8 cellular contexts compared by ENCODE assay signal in the genomic region with DNA sequence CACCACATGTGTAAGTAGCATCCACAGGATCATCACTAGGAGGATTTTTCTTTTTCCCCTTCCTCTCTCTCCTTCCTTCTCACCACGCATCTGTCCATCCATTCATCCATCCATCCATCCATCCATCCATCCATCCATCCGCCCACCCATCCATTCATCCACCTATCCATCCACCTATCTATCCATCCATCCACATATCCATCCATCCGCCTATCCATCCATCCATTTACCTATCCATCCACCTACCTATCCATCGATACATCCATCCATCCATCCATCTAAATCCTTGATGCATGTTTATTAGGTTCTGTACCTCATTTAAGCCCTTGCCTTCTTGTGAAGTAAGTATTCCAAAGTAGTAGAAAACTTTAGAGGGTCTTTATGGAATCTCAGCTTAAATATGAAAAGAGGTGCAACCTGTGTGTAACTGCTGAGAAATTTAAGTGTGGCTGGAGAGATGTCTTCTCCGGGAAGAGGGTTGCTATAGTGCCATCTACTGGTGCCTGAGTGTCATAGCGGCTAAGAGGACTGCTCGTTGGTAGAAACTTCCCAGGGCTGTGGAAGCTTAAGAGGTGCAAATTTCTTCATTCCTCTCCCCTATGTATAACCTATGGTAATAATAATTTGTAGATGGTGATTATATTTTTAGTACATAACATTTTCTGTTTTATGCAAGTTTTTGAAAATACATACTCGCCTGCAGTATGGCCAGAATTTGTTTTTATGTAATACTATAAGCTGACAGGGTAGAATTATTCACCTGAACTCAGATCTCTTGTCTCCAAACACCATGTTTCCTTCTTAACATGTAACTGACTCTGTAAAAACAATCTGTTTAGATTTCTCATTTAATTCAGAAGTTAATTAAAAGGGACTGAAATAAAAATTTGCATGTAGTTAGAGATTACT. TPM values are rescaled to one million over a fixed set of nuclear protein-coding genes. Genes with fewer than 3 reads are reported as not detected.
DNase-seq lines count a peak whose midpoint lies in the region; ATAC-seq and TF ChIP-seq lines count a peak whose summit lies in the region.

No MANE protein-coding gene starts in this region.

- no peak overlapping the region for H4K8ac ChIP-seq in neuronal stem cell (ENCODE audit: low read depth, low read length)

- H2BK5ac ChIP-seq in neuronal stem cell (ENCODE audit: low read length): no peak overlapping the region

- RAD21 ChIA-PET in HCT116 (lab: Charles Lee; ENCODE audit: low non-redundant PET in 1 of 2, low total read pairs in 2 of 2, uncharacterized antibody in 2 of 2, unreplicated experiment in 2 of 2): no interaction called here

- no peak overlapping the region for H2BK15ac ChIP-seq in neuronal stem cell (ENCODE audit: low read length)

- H3K18ac ChIP-seq in neuronal stem cell (ENCODE audit: low read length): no peak overlapping the region

- H3K9me2 ChIP-seq in HCT116 (ENCODE audit: insufficient read depth): no peaks in the 10 kb centered on the region

- H3K27ac ChIP-seq in HCT116 (ENCODE audit: low read depth, low read length): no peak overlapping the region
- no peak overlapping the region for H3K27ac ChIP-seq in neuronal stem cell (replicated peaks; ENCODE audit: low read length)

- no peaks in the 10 kb centered on the region for H4K20me1 ChIP-seq in HCT116 (ENCODE audit: insufficient read depth)

- TF ChIP-seq CTCF in HCT116 (IDR thresholded peaks at IDR 0.05 in 2 of 3, conservative IDR thresholded peaks at IDR 0.05 in 1 of 3; ENCODE audit: borderline replicate concordance in 1 of 3, insufficient read depth in 1 of 3, low read depth in 2 of 3, low read length in 2 of 3) (peak; percentile 61 to 97 (median 95); a peak in 5 of 6 replicates), fibroblast of pulmonary artery (IDR thresholded peaks at IDR 0.05; ENCODE audit: low read length, missing control alignments) (peak; percentile 99)

- WGBS in neuronal stem cell (ENCODE audit: extremely low coverage in 2 of 2, insufficient read length in 2 of 2, insufficient replicate concordance in 1 of 2), 2 donors: 100% methylated on average over 2 of the region's 8 CpGs; no CpG with 5 or more reads in 1 of the 2 donors

- no peak overlapping the region for H3K14ac ChIP-seq in neuronal stem cell (ENCODE audit: low read length)

- no peak overlapping the region for H4K91ac ChIP-seq in neuronal stem cell (ENCODE audit: low read depth, low read length, poor library complexity)

- no peak overlapping the region for H2BK120ac ChIP-seq in neuronal stem cell (ENCODE audit: low read depth, low read length)

- H2AK5ac ChIP-seq in neuronal stem cell (ENCODE audit: low read depth, low read length): no peak overlapping the region

- H3K4me2 ChIP-seq in HCT116 (ENCODE audit: low read length): no peak overlapping the region
- no peak overlapping the region for H3K4me2 ChIP-seq in neuronal stem cell (ENCODE audit: insufficient read depth, low read length, poor library complexity, severe bottlenecking)

- H3K23ac ChIP-seq in neuronal stem cell (ENCODE audit: low read depth, low read length, poor library complexity): no peak overlapping the region

- no peak for TF ChIP-seq POLR2A in HCT116 (IDR thresholded peaks at IDR 0.05; ENCODE audit: borderline replicate concordance, extremely low read depth, insufficient read depth, insufficient read length)

- H3K79me2 ChIP-seq in HCT116 (ENCODE audit: insufficient read depth, low read length): no peaks in the 10 kb centered on the region

- POLR2A ChIA-PET in HCT116 (lab: Charles Lee): no interaction called here

- DNase-seq in COLO668 (lab: John Stamatoyannopoulos, UW; ENCODE audit: unreplicated experiment) (peak; percentile 45), HCT116 (ENCODE audit: low read depth, low spot score) (peak; percentile 48), NCI-H748 (lab: John Stamatoyannopoulos, UW; ENCODE audit: unreplicated experiment) (peak; percentile 37), activated T-cell treated with anti-CD3 and anti-CD28 coated beads for 4 hours (peak; percentile 3), fibroblast of pulmonary artery (ENCODE audit: low read depth) (peak; percentile 76), neuronal stem cell (ENCODE audit: low spot score) (peak; percentile 54)

- no TSS peak for BruUV-seq in HCT116 (replicated peaks; lab: Mats Ljungman, UMichigan)

- H3K36me3 ChIP-seq in HCT116 (ENCODE audit: control insufficient read depth in 1 of 2, insufficient read depth in 2 of 2, low read length in 2 of 2) (no peaks in the 10 kb centered on the region), neuronal stem cell (replicated peaks in 1 of 2; ENCODE audit: control insufficient read depth in 2 of 2, insufficient read depth in 2 of 2, low read length in 2 of 2) (no peaks in the 10 kb centered on the region)

- H2AFZ ChIP-seq in HCT116 (ENCODE audit: low read depth, low read length, poor library complexity, severe bottlenecking): peak overlapping the region; percentile 80
- no peak overlapping the region for H2AFZ ChIP-seq in neuronal stem cell (ENCODE audit: low read length)

- H3K4me1 ChIP-seq in HCT116 (ENCODE audit: control insufficient read depth in 1 of 2, insufficient read depth in 2 of 2, low read length in 2 of 2) (no peaks in the 10 kb centered on the region), neuronal stem cell (ENCODE audit: control insufficient read depth in 2 of 2, insufficient read depth in 1 of 2, low read depth in 1 of 2, low read length in 2 of 2) (no peaks in the 10 kb centered on the region)

- H2BK12ac ChIP-seq in neuronal stem cell (ENCODE audit: low read length): no peak overlapping the region

- H3K27me3 ChIP-seq in HCT116 (ENCODE audit: insufficient read depth, low read length): no peaks in the 10 kb centered on the region
- peaks cover 0 to 1% (median 0%) of the 10 kb centered on the region in 3 experiments for H3K27me3 ChIP-seq in neuronal stem cell (ENCODE audit: control insufficient read depth in 3 of 3, insufficient read depth in 3 of 3, low read depth in 1 of 3, low read length in 3 of 3)

- no peaks in the 10 kb centered on the region for H3K79me1 ChIP-seq in neuronal stem cell (ENCODE audit: low read depth, low read length)

- H3K9me3 ChIP-seq in HCT116 (ENCODE audit: control insufficient read depth in 1 of 2, insufficient read depth in 1 of 2, low read depth in 1 of 2, low read length in 2 of 2): no peaks in the 10 kb centered on the region
- no peaks in the 10 kb centered on the region for H3K9me3 ChIP-seq in neuronal stem cell (replicated peaks in 1 of 2; ENCODE audit: control insufficient read depth in 2 of 2, insufficient read depth in 1 of 2, low read depth in 1 of 2, low read length in 2 of 2)

- intact Hi-C loops in HCT116 (cut with micrococcal nuclease): no loop called here

- H3K9ac ChIP-seq in HCT116 (ENCODE audit: low read length) (no peak overlapping the region), neuronal stem cell (ENCODE audit: low read depth, low read length, poor library complexity) (no peak overlapping the region)

- H3K4me3 ChIP-seq in HCT116 (replicated peaks in 1 of 2; ENCODE audit: low read depth in 1 of 2, low read length in 2 of 2): no peak overlapping the region
- no peak overlapping the region for H3K4me3 ChIP-seq in fibroblast of pulmonary artery (replicated peaks; ENCODE audit: low read depth, low read length)
- no peak overlapping the region for H3K4me3 ChIP-seq in neuronal stem cell (ENCODE audit: low read length in 2 of 2)

- CTCF ChIA-PET in HCT116 (lab: Charles Lee): interaction anchor here (0.7 to 2.3 kb wide), 19 partner anchors 8 to 382 kb away, joined by 3 to 24 read pairs (median 4); no protein-coding TSS in a partner anchor

- H3K4ac ChIP-seq in neuronal stem cell (ENCODE audit: low read length): no peak overlapping the region

- ATAC-seq in HCT116 (peak; percentile 89), GM18511 (IDR thresholded peaks at IDR 0.05; ENCODE audit: unreplicated experiment) (no peak), HG03571 (IDR thresholded peaks at IDR 0.05; ENCODE audit: unreplicated experiment) (no peak)

- TF ChIP-seq RAD21 in HCT116 (IDR thresholded peaks at IDR 0.05; ENCODE audit: low read depth): peak; percentile 66

TF ChIP-seq in HCT116, 20 proteins besides CTCF, POLR2A, EP300 and RAD21 (continues in another document):
- TF ChIP-seq ZNF274 (IDR thresholded peaks at IDR 0.05; ENCODE audit: low read depth, low read length) (no peak), EZH2 (IDR thresholded peaks at IDR 0.05) (no peak), SIN3A (IDR thresholded peaks at IDR 0.05; ENCODE audit: low read depth) (no peak), SRF (IDR thresholded peaks at IDR 0.05; ENCODE audit: low read depth) (no peak), ELF1 (IDR thresholded peaks at IDR 0.05; ENCODE audit: borderline replicate concordance, low read depth) (no peak), JUND (IDR thresholded peaks at IDR 0.05) (no peak), POLR2AphosphoS5 (IDR thresholded peaks at IDR 0.05; ENCODE audit: low read depth, low read length) (no peak)
- TF ChIP-seq, protein P1, sequence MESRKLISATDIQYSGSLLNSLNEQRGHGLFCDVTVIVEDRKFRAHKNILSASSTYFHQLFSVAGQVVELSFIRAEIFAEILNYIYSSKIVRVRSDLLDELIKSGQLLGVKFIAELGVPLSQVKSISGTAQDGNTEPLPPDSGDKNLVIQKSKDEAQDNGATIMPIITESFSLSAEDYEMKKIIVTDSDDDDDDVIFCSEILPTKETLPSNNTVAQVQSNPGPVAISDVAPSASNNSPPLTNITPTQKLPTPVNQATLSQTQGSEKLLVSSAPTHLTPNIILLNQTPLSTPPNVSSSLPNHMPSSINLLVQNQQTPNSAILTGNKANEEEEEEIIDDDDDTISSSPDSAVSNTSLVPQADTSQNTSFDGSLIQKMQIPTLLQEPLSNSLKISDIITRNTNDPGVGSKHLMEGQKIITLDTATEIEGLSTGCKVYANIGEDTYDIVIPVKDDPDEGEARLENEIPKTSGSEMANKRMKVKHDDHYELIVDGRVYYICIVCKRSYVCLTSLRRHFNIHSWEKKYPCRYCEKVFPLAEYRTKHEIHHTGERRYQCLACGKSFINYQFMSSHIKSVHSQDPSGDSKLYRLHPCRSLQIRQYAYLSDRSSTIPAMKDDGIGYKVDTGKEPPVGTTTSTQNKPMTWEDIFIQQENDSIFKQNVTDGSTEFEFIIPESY (IDR thresholded peaks at IDR 0.05; ENCODE audit: extremely low read depth, insufficient replicate concordance, low read length): no peak

RNA-seq across cellular contexts. Expression of a gene that starts 46.0 kb away (rescaled TPM):
- total RNA-seq in HCT116 (2021; ENCODE audit: unreplicated experiment): not detected
- not detected in 2 replicates for polyA plus RNA-seq in HCT116 (2012)
- not detected for polyA plus RNA-seq in neuronal stem cell (2013, experiment 1 of 2)
- 0.11 TPM for polyA plus RNA-seq in neuronal stem cell (2013, experiment 2 of 2)

Comparison
In these comparisons a context has a peak if more than half of its experiments do, and no peak if none do; other contexts are left out.
1. DNase-seq: peak in every context shown above with its lines; median percentile 76 in fibroblast of pulmonary artery; 54 in neuronal stem cell; 48 in HCT116; 45 in COLO668; 37 in NCI-H748; 3 in activated T-cell treated with anti-CD3 and anti-CD28 coated beads for 4 hours.